8 cellular contexts compared by ENCODE assay signal in the genomic region with DNA sequence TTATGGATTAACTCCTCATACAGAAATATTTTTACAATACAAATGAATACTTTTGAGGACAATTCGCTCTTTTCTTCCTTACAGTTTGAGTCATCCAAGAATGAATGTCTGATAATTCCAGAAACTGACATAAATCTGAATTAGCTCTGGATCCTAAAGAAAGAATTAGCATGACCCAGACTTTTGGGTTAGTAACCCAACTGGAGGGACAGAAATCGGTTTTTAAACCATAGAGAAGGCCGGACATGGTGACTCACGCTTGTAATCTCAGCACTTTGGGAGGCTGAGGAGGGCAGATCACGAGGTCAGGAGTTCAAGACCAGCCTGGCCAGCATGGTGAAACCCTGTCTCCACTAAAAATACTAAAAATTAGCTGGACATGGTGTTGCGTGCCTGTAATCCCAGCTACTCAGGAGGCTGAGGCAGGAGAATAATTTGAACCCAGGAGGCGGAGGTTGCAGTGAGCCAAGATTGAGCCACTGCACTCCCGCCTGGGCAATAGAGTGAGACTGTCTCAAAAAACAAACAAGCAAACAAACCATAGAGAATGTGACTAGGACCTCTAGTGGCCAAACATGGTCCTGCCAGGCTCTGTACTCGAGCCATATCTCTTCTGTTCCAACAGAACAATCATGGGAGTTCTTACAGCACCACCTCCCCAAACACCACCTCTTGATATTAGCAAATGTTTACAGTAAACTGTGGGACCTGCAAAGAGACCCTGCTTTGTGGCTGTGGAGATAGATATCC. TPM values are rescaled to one million over a fixed set of nuclear protein-coding genes. Genes with fewer than 3 reads are reported as not detected.
DNase-seq lines count a peak whose midpoint lies in the region; ATAC-seq, FAIRE-seq and TF ChIP-seq lines count a peak whose summit lies in the region.

No MANE protein-coding gene starts in this region.

- H3K27ac ChIP-seq in A549 (peak overlapping the region; percentile 93 to 94), MM.1S (ENCODE audit: low read length) (no peak overlapping the region), esophagus muscularis mucosa (replicated peaks in 1 of 4) (peak overlapping the region; percentile 50 to 70 (median 60))

- POLR2A ChIA-PET in A549 (lab: Yijun Ruan, JAX) = interaction anchor here (0.6 kb wide), 1 partner anchor 36 kb away, joined by 3 read pairs; no protein-coding TSS in a partner anchor
- POLR2A ChIA-PET in activated CD4-positive, alpha-beta T cell treated with anti-CD3 and anti-CD28 coated beads for 36 hours (lab: Charles Lee) = no interaction called here

- ATAC-seq in A549 = no peak
- peak; percentile 67 for ATAC-seq in GM19351 (IDR thresholded peaks at IDR 0.05; ENCODE audit: unreplicated experiment)
- ATAC-seq in activated CD4-positive, alpha-beta T cell treated with anti-CD3 and anti-CD28 coated beads for 36 hours = no peak
- ATAC-seq in left ventricle myocardium superior = no peak
- ATAC-seq in stimulated activated effector memory CD8-positive, alpha-beta T cell treated with anti-CD3 and anti-CD28 coated beads, Interleukin-12 subunit alpha, Interleukin-12 subunit beta, amount 100 ng/mL, for 72 hours = no peak

- H3K4me1 ChIP-seq in A549 (peaks cover 53% of the 10 kb centered on the region), MM.1S (ENCODE audit: low read length) (peaks cover 3% of the 10 kb centered on the region; the same call in 1 of the 2 replicates), esophagus muscularis mucosa (peaks cover 11 to 48% (median 44%) of the 10 kb centered on the region in 4 donors)

- H3K27me3 ChIP-seq in MM.1S (replicated peaks; ENCODE audit: insufficient read depth, low read length) (no peaks in the 10 kb centered on the region), esophagus muscularis mucosa (no peaks in the 10 kb centered on the region)

- peak; percentile 39 for FAIRE-seq in A549 (lab: Jason Lieb, UNC)

- H3F3A ChIP-seq in MM.1S (ENCODE audit: insufficient read depth, low read length) = peaks cover 4% of the 10 kb centered on the region; the same call in 1 of the 2 replicates

- H3K9me2 ChIP-seq in MM.1S (replicated peaks; ENCODE audit: insufficient read depth, low read length) = no peaks in the 10 kb centered on the region

- H3K4me3 ChIP-seq in A549 (no peak overlapping the region), MM.1S (ENCODE audit: low read length) (no peak overlapping the region), esophagus muscularis mucosa (no peak overlapping the region)

- H3K36me3 Mint-ChIP-seq in activated CD4-positive, alpha-beta T cell treated with anti-CD3 and anti-CD28 coated beads for 36 hours (ENCODE audit: low read depth) = no peaks in the 10 kb centered on the region
- no peaks in the 10 kb centered on the region for H3K36me3 Mint-ChIP-seq in stimulated activated effector memory CD8-positive, alpha-beta T cell treated with anti-CD3 and anti-CD28 coated beads, Interleukin-12 subunit alpha, Interleukin-12 subunit beta, amount 100 ng/mL, for 72 hours

- intact Hi-C loops in esophagus muscularis mucosa (cut with DNase I) = loop anchor here (5.0 to 10.0 kb wide), 3 partner anchors 42 to 445 kb away; a partner anchor contains a TSS
- intact Hi-C loops in activated CD4-positive, alpha-beta T cell treated with anti-CD3 and anti-CD28 coated beads for 36 hours (cut with DNase I, micrococcal nuclease) = no loop called here
- intact Hi-C loops in left ventricle myocardium superior (cut with micrococcal nuclease) = no loop called here

- CTCF ChIA-PET in A549 (lab: Yijun Ruan, JAX) = interaction anchor here (0.7 to 7.1 kb wide), 10 partner anchors 9 to 94 kb away, joined by 3 to 98 read pairs (median 4); a partner anchor contains a TSS
- CTCF ChIA-PET in activated CD4-positive, alpha-beta T cell treated with anti-CD3 and anti-CD28 coated beads for 36 hours (lab: Charles Lee) = no interaction called here

- no peaks in the 10 kb centered on the region for H4K20me1 ChIP-seq in MM.1S (ENCODE audit: insufficient read depth, low read length)

- DNase-seq in A549 (ENCODE audit: low read depth in 1 of 2, low spot score in 1 of 2) (peak in 1 of 2 experiments; percentile 70), MM.1S (peak; percentile 23), esophagus muscularis mucosa (ENCODE audit: extremely low spot score) (no peak), left ventricle myocardium superior (no peak)
- no peak for DNase-seq in activated CD4-positive, alpha-beta T cell treated with anti-CD3 and anti-CD28 coated beads for 36 hours
- no peak for DNase-seq in activated CD4-positive, CD25-positive, alpha-beta regulatory T cell (lab: John Stamatoyannopoulos, UW)
- DNase-seq in stimulated activated effector memory CD8-positive, alpha-beta T cell treated with anti-CD3 and anti-CD28 coated beads, Interleukin-12 subunit alpha, Interleukin-12 subunit beta, amount 100 ng/mL, for 72 hours (ENCODE audit: low spot score in 2 of 2) = no peak

- TF ChIP-seq EP300 in A549 (IDR thresholded peaks at IDR 0.05) (no peak), esophagus muscularis mucosa (IDR thresholded peaks at IDR 0.05) (no peak)

- H3K36me3 ChIP-seq in MM.1S (replicated peaks; ENCODE audit: insufficient read depth, low read length) (no peaks in the 10 kb centered on the region), esophagus muscularis mucosa (no peaks in the 10 kb centered on the region)

- H3K4me2 ChIP-seq in A549 = peak overlapping the region; percentile 83; the same call in 2 of the 3 replicates
- H3K4me2 ChIP-seq in MM.1S (ENCODE audit: low read depth, low read length) = no peak overlapping the region

- no peaks in the 10 kb centered on the region for H3K27me3 Mint-ChIP-seq in activated CD4-positive, alpha-beta T cell treated with anti-CD3 and anti-CD28 coated beads for 36 hours

- WGBS in A549 (ENCODE audit: missing lambda C conversion rate) = 82% methylated on average over 9 of the region's 9 CpGs
- 69% methylated on average over 9 of the region's 9 CpGs for WGBS in esophagus muscularis mucosa

- TF ChIP-seq CTCF in A549 (IDR thresholded peaks at IDR 0.05) = peak; percentile 30
- TF ChIP-seq CTCF in MM.1S (IDR thresholded peaks at IDR 0.05; ENCODE audit: low read length) = peak; percentile 47
- TF ChIP-seq CTCF in esophagus muscularis mucosa (IDR thresholded peaks at IDR 0.05) = peak in 2 of 3 experiments; percentile 28 to 52

- no peaks in the 10 kb centered on the region for H3K4me1 Mint-ChIP-seq in activated CD4-positive, alpha-beta T cell treated with anti-CD3 and anti-CD28 coated beads for 36 hours
- H3K4me1 Mint-ChIP-seq in stimulated activated effector memory CD8-positive, alpha-beta T cell treated with anti-CD3 and anti-CD28 coated beads, Interleukin-12 subunit alpha, Interleukin-12 subunit beta, amount 100 ng/mL, for 72 hours = no peaks in the 10 kb centered on the region

- peak; percentile 14 to 42; a peak in 2 of 5 replicates for TF ChIP-seq RAD21 in A549 (conservative IDR thresholded peaks at IDR 0.05 in 1 of 2, IDR thresholded peaks at IDR 0.05 in 1 of 2)

- no peaks in the 10 kb centered on the region for H3K79me2 ChIP-seq in MM.1S (ENCODE audit: low read length)

- no peak overlapping the region for H3K4me3 Mint-ChIP-seq in activated CD4-positive, alpha-beta T cell treated with anti-CD3 and anti-CD28 coated beads for 36 hours
- H3K4me3 Mint-ChIP-seq in stimulated activated effector memory CD8-positive, alpha-beta T cell treated with anti-CD3 and anti-CD28 coated beads, Interleukin-12 subunit alpha, Interleukin-12 subunit beta, amount 100 ng/mL, for 72 hours = no peak overlapping the region

- no peak overlapping the region for H2AFZ ChIP-seq in MM.1S (ENCODE audit: low read length)

- no peak overlapping the region for H3K9ac ChIP-seq in MM.1S (ENCODE audit: low read length)

- TF ChIP-seq POLR2A in A549 (IDR thresholded peaks at IDR 0.05; ENCODE audit: low read length) (no peak), esophagus muscularis mucosa (IDR thresholded peaks at IDR 0.05; ENCODE audit: low read depth) (no peak)

- no peak overlapping the region for H3K27ac Mint-ChIP-seq in activated CD4-positive, alpha-beta T cell treated with anti-CD3 and anti-CD28 coated beads for 36 hours
- H3K27ac Mint-ChIP-seq in stimulated activated effector memory CD8-positive, alpha-beta T cell treated with anti-CD3 and anti-CD28 coated beads, Interleukin-12 subunit alpha, Interleukin-12 subunit beta, amount 100 ng/mL, for 72 hours = no peak overlapping the region

- peaks cover 4% of the 10 kb centered on the region for H3K9me3 Mint-ChIP-seq in activated CD4-positive, alpha-beta T cell treated with anti-CD3 and anti-CD28 coated beads for 36 hours (ENCODE audit: low read depth)
- peaks cover 8% of the 10 kb centered on the region for H3K9me3 Mint-ChIP-seq in stimulated activated effector memory CD8-positive, alpha-beta T cell treated with anti-CD3 and anti-CD28 coated beads, Interleukin-12 subunit alpha, Interleukin-12 subunit beta, amount 100 ng/mL, for 72 hours

- H3K9me3 ChIP-seq in A549 = no peaks in the 10 kb centered on the region
- no peaks in the 10 kb centered on the region for H3K9me3 ChIP-seq in MM.1S (replicated peaks; ENCODE audit: insufficient read depth, low read length)
- no peaks in the 10 kb centered on the region for H3K9me3 ChIP-seq in esophagus muscularis mucosa

TF ChIP-seq in A549, 52 proteins besides CTCF, POLR2A, EP300 and RAD21:
- TF ChIP-seq, protein P1, sequence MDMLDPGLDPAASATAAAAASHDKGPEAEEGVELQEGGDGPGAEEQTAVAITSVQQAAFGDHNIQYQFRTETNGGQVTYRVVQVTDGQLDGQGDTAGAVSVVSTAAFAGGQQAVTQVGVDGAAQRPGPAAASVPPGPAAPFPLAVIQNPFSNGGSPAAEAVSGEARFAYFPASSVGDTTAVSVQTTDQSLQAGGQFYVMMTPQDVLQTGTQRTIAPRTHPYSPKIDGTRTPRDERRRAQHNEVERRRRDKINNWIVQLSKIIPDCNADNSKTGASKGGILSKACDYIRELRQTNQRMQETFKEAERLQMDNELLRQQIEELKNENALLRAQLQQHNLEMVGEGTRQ (IDR thresholded peaks at IDR 0.05) = no peak
- TF ChIP-seq POLR2AphosphoS2 (conservative IDR thresholded peaks at IDR 0.05; ENCODE audit: low read length) (no peak), JUN (IDR thresholded peaks at IDR 0.05) (0 out of 5 replicates have a peak, but pooled peaks of 1 of the 2 experiments have one; percentile 20)

RNA-seq across cellular contexts. Expression of a gene that starts 44.8 kb away (rescaled TPM):
- polyA plus RNA-seq in A549 (2011; rRNA removed) = 52.4 and 61.4 TPM in 2 replicates
- polyA plus RNA-seq in A549 (2012; cell fraction: cytosol; rRNA removed) = 14.5 and 16.9 TPM in 2 replicates
- polyA plus RNA-seq in A549 (2012; cell fraction: nucleus; rRNA removed) = 23.0 and 32.1 TPM in 2 replicates
- 15.6 to 24.4 TPM (median 23.9 TPM) in 3 replicates for polyA plus RNA-seq in A549 (2017; fragmentation: RNase III; extraction: RNeasy Plus Mini Kit Qiagen cat#74134 plus additional on column Dnase treatment)
- 70.0 and 83.0 TPM in 2 replicates for polyA minus RNA-seq in A549 (2011; rRNA and poly(A)+ RNA removed)
- total RNA-seq in esophagus muscularis mucosa = 10 to 100 TPM; 11.4 to 28.8 (median 23.9) TPM
- total RNA-seq in activated CD4-positive, alpha-beta T cell treated with anti-CD3 and anti-CD28 coated beads for 36 hours = not detected
- 2.4 TPM for total RNA-seq in left ventricle myocardium superior
